ENCODE assay signal across 20 cellular contexts in the genomic region with DNA sequence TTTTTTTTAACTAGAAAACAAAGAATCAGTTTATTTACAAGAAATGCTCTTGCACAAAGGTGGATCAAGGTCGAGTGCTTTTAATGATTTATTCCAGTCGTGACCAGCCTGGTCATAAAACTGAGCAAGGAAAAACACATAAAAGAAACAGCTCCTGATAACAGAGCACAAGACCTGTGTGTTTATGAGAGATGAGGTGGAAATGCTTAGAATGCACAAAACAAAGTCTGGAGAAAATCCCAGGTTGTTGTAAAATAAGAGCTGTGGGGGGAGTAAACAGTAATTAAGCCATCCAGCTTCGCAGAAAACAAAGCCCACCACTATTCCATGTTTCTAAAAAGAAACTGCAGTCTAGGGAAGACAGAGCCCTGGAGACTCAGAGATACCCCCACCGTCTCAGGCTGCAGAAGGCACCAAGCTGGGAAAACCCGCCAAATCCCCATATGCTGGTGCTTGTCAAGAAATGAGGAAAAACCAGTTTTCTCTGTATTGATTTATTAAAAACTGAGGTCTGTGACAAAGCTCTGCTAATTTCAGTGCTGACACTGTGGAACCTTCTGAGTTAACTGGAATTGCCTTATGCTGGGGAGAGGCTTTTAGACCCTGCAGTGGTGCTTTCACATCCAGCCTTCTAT.
DNase-seq lines count a peak whose midpoint lies in the region; ATAC-seq and TF ChIP-seq lines count a peak whose summit lies in the region.
"Had no signal": no experiment of that assay in that cellular context is flagged by ENCODE, and none has a peak within 500 bp of the region (broad histone marks: within the 10 kb centered on the region; RNA-seq: fewer than 3 reads in every experiment).

No MANE protein-coding gene starts in this region.

- no peak overlapping the region for H3K9ac ChIP-seq in smooth muscle cell (ENCODE audit: low read depth)

- ATAC-seq in T-helper 17 cell = no peak
- ATAC-seq in HG03571 (IDR thresholded peaks at IDR 0.05; ENCODE audit: unreplicated experiment) = no peak
- no peak for ATAC-seq in GM21390 (IDR thresholded peaks at IDR 0.05; ENCODE audit: unreplicated experiment)
- ATAC-seq in HG03108 (IDR thresholded peaks at IDR 0.05; ENCODE audit: unreplicated experiment) = no peak
- ATAC-seq: HepG2 had no signal

- TF ChIP-seq CTCF in smooth muscle cell (IDR thresholded peaks at IDR 0.05; ENCODE audit: borderline replicate concordance, insufficient read depth, poor library complexity, severe bottlenecking) = no peak

- no peak overlapping the region for H3K4me3 ChIP-seq in smooth muscle cell
- H3K4me3 ChIP-seq: breast epithelium, esophagus muscularis mucosa, lower lobe of right lung, ovary had no signal

- no peaks in the 10 kb centered on the region for H3K79me2 ChIP-seq in smooth muscle cell (ENCODE audit: low read depth)

- H3K27me3 Mint-ChIP-seq in T-helper 17 cell = no peaks in the 10 kb centered on the region
- H3K27me3 Mint-ChIP-seq: activated naive CD4-positive, alpha-beta T cell treated with anti-CD3 and anti-CD28 coated beads, Interleukin-2, amount 50 U/mL, for 24 hours had no signal

- peak overlapping the region; percentile 4 for H3K27ac ChIP-seq in smooth muscle cell (ENCODE audit: low read depth)
- H3K27ac ChIP-seq: 22Rv1, breast epithelium, esophagus muscularis mucosa, lower lobe of right lung, ovary had no signal

- H2AFZ ChIP-seq in smooth muscle cell (ENCODE audit: low read depth) = no peak overlapping the region

- H3K36me3 ChIP-seq in smooth muscle cell (ENCODE audit: low read depth) = no peaks in the 10 kb centered on the region
- H3K36me3 ChIP-seq: breast epithelium, esophagus muscularis mucosa, lower lobe of right lung, ovary had no signal

- H3K4me1 Mint-ChIP-seq in T-helper 17 cell = peaks cover 5% of the 10 kb centered on the region

- peaks cover 2% of the 10 kb centered on the region for H3K4me1 ChIP-seq in smooth muscle cell (ENCODE audit: low read depth)
- H3K4me1 ChIP-seq: breast epithelium, lower lobe of right lung had no signal

- peak; percentile 21 for DNase-seq in DMS53 (lab: John Stamatoyannopoulos, UW)
- DNase-seq in DMS53 treated with DMSO at 0.1 percent for 48 hours (lab: John Stamatoyannopoulos, UW; ENCODE audit: unreplicated experiment) = no peak
- no peak for DNase-seq in T-helper 17 cell
- DNase-seq in islet precursor cell = peak; percentile 73
- no peak for DNase-seq in smooth muscle cell (lab: John Stamatoyannopoulos, UW; ENCODE audit: unreplicated experiment)
- DNase-seq: activated CD4-positive, alpha-beta T cell treated with anti-CD3 and anti-CD28 coated beads, Interleukin-2, amount 50 U/mL, for 1 hour; activated T-cell treated with anti-CD3 and anti-CD28 coated beads, Interleukin-2, amount 50 U/mL, for 4 hours; lower lobe of right lung; NCI-H187; stimulated activated CD4-positive, alpha-beta T cell treated with anti-CD3 and anti-CD28 coated beads, Interleukin-4, amount 100 ng/mL, for 24 hours had no signal

- peak overlapping the region; percentile 34 for H3K27ac Mint-ChIP-seq in T-helper 17 cell
- H3K27ac Mint-ChIP-seq: activated naive CD4-positive, alpha-beta T cell treated with anti-CD3 and anti-CD28 coated beads, Interleukin-2, amount 50 U/mL, for 24 hours; B cell had no signal

- H3K36me3 Mint-ChIP-seq in T-helper 17 cell (ENCODE audit: low read depth) = peaks cover 5% of the 10 kb centered on the region

- 23% methylated on average over 5 of the region's 5 CpGs for WGBS in smooth muscle cell (ENCODE audit: low lambda C conversion rate)

- H3K4me3 Mint-ChIP-seq in T-helper 17 cell = no peak overlapping the region
- H3K4me3 Mint-ChIP-seq: activated naive CD4-positive, alpha-beta T cell treated with anti-CD3 and anti-CD28 coated beads, Interleukin-2, amount 50 U/mL, for 24 hours; activated T-cell treated with anti-CD3 and anti-CD28 coated beads, Interleukin-2, amount 50 U/mL, for 4 hours; B cell had no signal

- H3K9me3 ChIP-seq in T-helper 17 cell (ENCODE audit: control insufficient read depth, low read length, poor library complexity, severe bottlenecking) = no peaks in the 10 kb centered on the region
- H3K9me3 ChIP-seq in smooth muscle cell (replicated peaks; ENCODE audit: low read depth) = no peaks in the 10 kb centered on the region
- H3K9me3 ChIP-seq: breast epithelium, esophagus muscularis mucosa, lower lobe of right lung, ovary had no signal

- H3K4me2 ChIP-seq in smooth muscle cell = peak overlapping the region; percentile 54

- no peaks in the 10 kb centered on the region for H3K27me3 ChIP-seq in smooth muscle cell (ENCODE audit: low read depth)
- H3K27me3 ChIP-seq: breast epithelium, esophagus muscularis mucosa, ovary had no signal

- H4K20me1 ChIP-seq in smooth muscle cell (ENCODE audit: low read depth) = no peaks in the 10 kb centered on the region

- H3F3A ChIP-seq in smooth muscle cell (ENCODE audit: low read depth) = no peaks in the 10 kb centered on the region

Comparison
In these comparisons a context has a peak if more than half of its experiments do, and no peak if none do; other contexts are left out.
1. DNase-seq: peak in DMS53 (single experiment) and islet precursor cell (single experiment); none in DMS53 treated with DMSO at 0.1 percent for 48 hours (single experiment), T-helper 17 cell (0 of 3) and smooth muscle cell (single experiment).